In the genomic region with DNA sequence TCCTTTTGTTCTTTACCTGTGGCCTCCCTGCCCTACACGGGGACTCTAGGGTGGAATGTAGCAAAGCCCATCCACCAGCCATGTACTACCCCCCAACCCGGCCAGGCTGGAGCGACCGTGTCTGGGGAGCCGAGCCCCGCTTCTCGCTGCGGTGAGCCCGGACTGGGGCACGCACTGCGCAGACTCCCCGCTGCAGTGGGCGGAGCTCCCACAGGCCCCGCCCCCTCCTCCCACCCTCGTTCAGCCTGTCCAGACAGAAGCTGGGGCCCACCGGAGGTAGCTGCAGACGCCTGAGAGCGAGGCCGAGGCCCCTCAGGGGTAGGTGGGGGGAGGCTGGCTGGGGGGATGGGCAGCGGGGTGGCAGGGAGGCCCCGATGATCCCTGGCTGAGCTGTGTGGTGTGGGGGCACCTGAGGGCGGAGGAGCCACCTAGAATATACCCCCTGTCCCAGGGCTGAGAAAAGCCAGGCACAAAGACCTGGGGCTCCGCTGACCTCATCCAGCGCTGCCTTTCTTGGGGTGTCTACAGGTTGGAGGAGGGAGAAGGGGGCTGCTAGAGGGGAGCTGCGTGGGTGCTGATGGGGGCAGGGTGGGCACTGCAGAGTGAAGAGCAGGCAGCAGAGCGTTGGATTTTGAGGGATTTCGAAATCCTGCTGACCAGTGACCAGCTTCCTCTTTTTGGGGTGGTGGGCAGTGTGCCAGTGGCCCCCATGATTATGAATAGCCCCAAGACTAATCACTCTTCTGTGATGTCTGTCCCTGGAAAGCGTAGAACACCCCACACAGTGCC, we compare ENCODE assay signal across 8 cellular contexts. TPM values are rescaled to one million over a fixed set of nuclear protein-coding genes. Genes with fewer than 3 reads are reported as not detected.
DNase-seq lines count a peak whose midpoint lies in the region; ATAC-seq and TF ChIP-seq lines count a peak whose summit lies in the region.

No MANE protein-coding gene starts in this region.

- peak; percentile 57 for TF ChIP-seq POLR2A in GM10847 (IDR thresholded peaks at IDR 0.05; ENCODE audit: extremely low read depth, insufficient read length)

- no peak for TF ChIP-seq CTCF in glutamatergic neuron (IDR thresholded peaks at IDR 0.05; ENCODE audit: partially characterized antibody, unreplicated experiment)
- no peak for TF ChIP-seq CTCF in osteocyte (IDR thresholded peaks at IDR 0.05)
- TF ChIP-seq CTCF in type B pancreatic cell (conservative IDR thresholded peaks at IDR 0.05) = no peak

- H3K4me3 Mint-ChIP-seq in activated naive CD4-positive, alpha-beta T cell treated with anti-CD3 and anti-CD28 coated beads, Interleukin-2, amount 50 U/mL, for 24 hours = peak overlapping the region; percentile 39
- H3K4me3 Mint-ChIP-seq in glutamatergic neuron (ENCODE audit: unreplicated experiment) (peak overlapping the region; percentile 85), osteocyte (ENCODE audit: unreplicated experiment) (peak overlapping the region; percentile 79), type B pancreatic cell (peak overlapping the region; percentile 87)

- no peak for ATAC-seq in GM18858 (IDR thresholded peaks at IDR 0.05; ENCODE audit: unreplicated experiment)

- H3K9me3 Mint-ChIP-seq in activated naive CD4-positive, alpha-beta T cell treated with anti-CD3 and anti-CD28 coated beads, Interleukin-2, amount 50 U/mL, for 24 hours = no peaks in the 10 kb centered on the region
- H3K9me3 Mint-ChIP-seq in glutamatergic neuron (ENCODE audit: unreplicated experiment) (peaks cover 18% of the 10 kb centered on the region), osteocyte (ENCODE audit: unreplicated experiment) (no peaks in the 10 kb centered on the region), type B pancreatic cell (no peaks in the 10 kb centered on the region)

- H3K4me1 Mint-ChIP-seq in activated naive CD4-positive, alpha-beta T cell treated with anti-CD3 and anti-CD28 coated beads, Interleukin-2, amount 50 U/mL, for 24 hours = peaks cover 15% of the 10 kb centered on the region
- H3K4me1 Mint-ChIP-seq in glutamatergic neuron (ENCODE audit: low read depth, unreplicated experiment) (peaks cover 25% of the 10 kb centered on the region), osteocyte (ENCODE audit: unreplicated experiment) (peaks cover 19% of the 10 kb centered on the region), type B pancreatic cell (ENCODE audit: unreplicated experiment) (peaks cover 22% of the 10 kb centered on the region)

- peak; percentile 6 for DNase-seq in NCI-H774 (lab: John Stamatoyannopoulos, UW)
- DNase-seq in glutamatergic neuron = peak; percentile 92
- DNase-seq in osteocyte (ENCODE audit: extremely low spot score, unreplicated experiment) = peak; percentile 93
- peak; percentile 87 for DNase-seq in type B pancreatic cell (ENCODE audit: extremely low spot score, unreplicated experiment)
- DNase-seq in NK-92 (lab: John Stamatoyannopoulos, UW; ENCODE audit: unreplicated experiment) = no peak

- H3K27me3 Mint-ChIP-seq in activated naive CD4-positive, alpha-beta T cell treated with anti-CD3 and anti-CD28 coated beads, Interleukin-2, amount 50 U/mL, for 24 hours = no peaks in the 10 kb centered on the region
- H3K27me3 Mint-ChIP-seq in glutamatergic neuron (ENCODE audit: unreplicated experiment) (peaks cover 16% of the 10 kb centered on the region), osteocyte (ENCODE audit: unreplicated experiment) (no peaks in the 10 kb centered on the region), type B pancreatic cell (no peaks in the 10 kb centered on the region)

- peaks cover 2% of the 10 kb centered on the region for H3K36me3 Mint-ChIP-seq in activated naive CD4-positive, alpha-beta T cell treated with anti-CD3 and anti-CD28 coated beads, Interleukin-2, amount 50 U/mL, for 24 hours
- H3K36me3 Mint-ChIP-seq in glutamatergic neuron (ENCODE audit: unreplicated experiment) = no peaks in the 10 kb centered on the region
- peaks cover 8% of the 10 kb centered on the region for H3K36me3 Mint-ChIP-seq in osteocyte (ENCODE audit: unreplicated experiment)
- peaks cover 6% of the 10 kb centered on the region for H3K36me3 Mint-ChIP-seq in type B pancreatic cell

- H3K27ac Mint-ChIP-seq in activated naive CD4-positive, alpha-beta T cell treated with anti-CD3 and anti-CD28 coated beads, Interleukin-2, amount 50 U/mL, for 24 hours = no peak overlapping the region
- H3K27ac Mint-ChIP-seq in glutamatergic neuron (ENCODE audit: unreplicated experiment) (peak overlapping the region; percentile 95), osteocyte (ENCODE audit: unreplicated experiment) (peak overlapping the region; percentile 77), type B pancreatic cell (no peak overlapping the region)

RNA-seq across cellular contexts. Expression of a gene that starts 17.3 kb away (rescaled TPM):
- total RNA-seq in glutamatergic neuron (ENCODE audit: unreplicated experiment) (1,227 TPM), osteocyte (499 and 511 TPM in 2 replicates), type B pancreatic cell (ENCODE audit: low replicate concordance) (234 and 244 TPM in 2 replicates)

RNA-seq across cellular contexts. Expression of a gene that starts 17.6 kb away (rescaled TPM):
- total RNA-seq in glutamatergic neuron (ENCODE audit: unreplicated experiment) (25.8 TPM), osteocyte (13.1 and 16.6 TPM in 2 replicates), type B pancreatic cell (ENCODE audit: low replicate concordance) (15.3 and 18.6 TPM in 2 replicates)

RNA-seq across cellular contexts. Expression of a gene that starts 24.2 kb away (rescaled TPM):
- total RNA-seq in glutamatergic neuron (ENCODE audit: unreplicated experiment) (not detected), osteocyte (0.21 and 0.29 TPM in 2 replicates), type B pancreatic cell (ENCODE audit: low replicate concordance) (0.12 TPM in 1 of 2 replicates, not detected in the other)

RNA-seq across cellular contexts. Expression of a gene that starts 47.4 kb away (rescaled TPM):
- total RNA-seq in glutamatergic neuron (ENCODE audit: unreplicated experiment) = 4.7 TPM
- total RNA-seq in osteocyte = 5.0 and 5.7 TPM in 2 replicates
- total RNA-seq in type B pancreatic cell (ENCODE audit: low replicate concordance) = 1.2 and 11.7 TPM in 2 replicates

RNA-seq across cellular contexts. Expression of a gene that starts 60.0 kb away (rescaled TPM):
- total RNA-seq in glutamatergic neuron (ENCODE audit: unreplicated experiment) (3.6 TPM), osteocyte (13.3 and 13.8 TPM in 2 replicates), type B pancreatic cell (ENCODE audit: low replicate concordance) (9.2 and 14.4 TPM in 2 replicates)

Comparison
In these comparisons a context has a peak if more than half of its experiments do, and no peak if none do; other contexts are left out.
1. H3K27ac Mint-ChIP-seq: peak in glutamatergic neuron (single experiment) and osteocyte (single experiment); none in activated naive CD4-positive, alpha-beta T cell treated with anti-CD3 and anti-CD28 coated beads, Interleukin-2, amount 50 U/mL, for 24 hours (single experiment) and type B pancreatic cell (single experiment).
2. Peak in every context shown above with its lines, with median percentiles within 50 percentile points of each other: H3K4me3 Mint-ChIP-seq.